ENCODE assay signal across 8 cellular contexts in the genomic region with DNA sequence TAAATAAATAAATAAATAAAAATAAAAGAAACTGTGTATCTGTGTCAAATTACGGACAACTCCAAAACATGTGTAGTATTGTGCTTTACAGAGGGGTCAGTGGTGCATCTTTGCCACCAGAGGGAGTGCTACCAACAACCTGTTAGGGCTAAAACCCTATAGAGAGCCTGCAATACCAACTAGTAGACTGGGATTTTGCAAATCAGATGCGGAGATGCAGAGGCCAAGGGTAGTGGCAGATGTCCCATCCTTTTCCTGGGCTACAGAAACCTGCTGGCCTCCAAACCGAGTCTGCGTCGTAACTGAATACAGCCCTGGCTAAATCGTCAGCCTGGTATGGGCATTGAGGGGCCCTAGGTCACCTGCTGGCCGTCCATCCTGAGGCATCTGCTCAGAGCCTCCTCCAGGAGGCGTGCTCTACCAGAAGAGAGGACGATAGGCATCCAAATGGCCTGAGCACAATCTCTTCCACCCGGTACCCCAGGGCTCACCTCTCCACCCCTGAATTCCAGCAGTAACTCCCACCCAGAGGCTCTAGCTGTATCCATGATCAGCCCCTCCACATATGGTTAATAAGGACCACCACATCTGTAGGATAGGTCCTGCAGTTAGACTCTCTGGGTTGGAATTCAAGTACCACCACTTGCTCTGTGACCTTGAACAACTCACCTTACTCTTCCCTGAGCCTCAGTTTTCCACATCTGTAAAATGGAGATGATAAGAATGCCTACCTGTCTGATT. TPM values are rescaled to one million over a fixed set of nuclear protein-coding genes. Genes with fewer than 3 reads are reported as not detected.
DNase-seq lines count a peak whose midpoint lies in the region; ATAC-seq and TF ChIP-seq lines count a peak whose summit lies in the region.

No MANE protein-coding gene starts in this region.

- H3K4me3 Mint-ChIP-seq in CD4-positive, alpha-beta T cell: peak overlapping the region; percentile 63

- no peak overlapping the region for H3K27ac ChIP-seq in CD4-positive, alpha-beta T cell (ENCODE audit: low read depth, low read length)
- peak overlapping the region; percentile 35 for H3K27ac ChIP-seq in WERI-Rb-1

- no peaks in the 10 kb centered on the region for H3K27me3 ChIP-seq in CD4-positive, alpha-beta T cell (ENCODE audit: control insufficient read depth, insufficient read depth, low read length)
- H3K27me3 ChIP-seq in WERI-Rb-1 (ENCODE audit: insufficient read depth, low read depth, severe bottlenecking): no peaks in the 10 kb centered on the region

- POLR2A ChIA-PET in CD4-positive, alpha-beta T cell (lab: Charles Lee): interaction anchor here (0.8 kb wide), 1 partner anchor 95 kb away, joined by 3 read pairs; no protein-coding TSS in a partner anchor

- H3K36me3 Mint-ChIP-seq in CD4-positive, alpha-beta T cell (ENCODE audit: low read depth): no peaks in the 10 kb centered on the region

- H3K4me1 Mint-ChIP-seq in CD4-positive, alpha-beta T cell (ENCODE audit: low read depth): peaks cover 10% of the 10 kb centered on the region

- intact Hi-C loops in CD4-positive, alpha-beta T cell (cut with DNase I, micrococcal nuclease): loop anchor here (1.0 to 5.0 kb wide), 6 partner anchors 12 to 325 kb away; partner anchors contain the start of genes EXOSC1 (in 1 of the 2), PGAM1 (in 1 of the 2) and ZDHHC16 (in 1 of the 2)

- peak; percentile 86 for TF ChIP-seq CTCF in CD4-positive, alpha-beta T cell (IDR thresholded peaks at IDR 0.05)
- TF ChIP-seq CTCF in WERI-Rb-1 (IDR thresholded peaks at IDR 0.05; ENCODE audit: low read depth, low read length): peak; percentile 90

- CTCF ChIA-PET in CD4-positive, alpha-beta T cell (lab: Charles Lee): interaction anchor here (0.7 to 1.4 kb wide), 8 partner anchors 9 to 48 kb away, joined by 3 to 8 read pairs (median 3); no protein-coding TSS in a partner anchor

- ATAC-seq in CD4-positive, alpha-beta T cell (ENCODE audit: poor library complexity): peak; percentile 98
- ATAC-seq in GM19324 (IDR thresholded peaks at IDR 0.05; ENCODE audit: low FRiP score, unreplicated experiment) (peak; percentile 75), HG03342 (IDR thresholded peaks at IDR 0.05; ENCODE audit: unreplicated experiment) (peak; percentile 87)

- peak overlapping the region; percentile 39 for H3K4me3 ChIP-seq in WERI-Rb-1 (ENCODE audit: low read depth, low read length)

- H3K27ac Mint-ChIP-seq in CD4-positive, alpha-beta T cell: peak overlapping the region; percentile 78

- no peaks in the 10 kb centered on the region for H3K9me3 Mint-ChIP-seq in CD4-positive, alpha-beta T cell

- peak in 9 of 10 experiments; percentile 33 to 61 (median 45) for DNase-seq in CD4-positive, alpha-beta T cell
- DNase-seq in NCI-H226: peak; percentile 68
- peak; percentile 88 for DNase-seq in WERI-Rb-1
- peak; percentile 82 for DNase-seq in cerebellum (ENCODE audit: low spot score)
- peak; percentile 90 for DNase-seq in islet precursor cell
- DNase-seq in stimulated activated CD4-positive, alpha-beta T cell treated with anti-CD3 and anti-CD28 coated beads, Interleukin-4, amount 100 ng/mL, for 24 hours: peak; percentile 73

- no peaks in the 10 kb centered on the region for H3K36me3 ChIP-seq in WERI-Rb-1

- no peaks in the 10 kb centered on the region for H3K27me3 Mint-ChIP-seq in CD4-positive, alpha-beta T cell

- no peaks in the 10 kb centered on the region for H3K9me3 ChIP-seq in CD4-positive, alpha-beta T cell (ENCODE audit: control insufficient read depth, low read length)
- H3K9me3 ChIP-seq in WERI-Rb-1 (ENCODE audit: severe bottlenecking): no peaks in the 10 kb centered on the region

RNA-seq across cellular contexts. Expression of gene RRP12, which starts 6.2 kb away (rescaled TPM):
- 10 to 100 TPM; 84.2 to 87.6 TPM for total RNA-seq in CD4-positive, alpha-beta T cell
- total RNA-seq in cerebellum: 14.1 TPM

RNA-seq across cellular contexts. Expression of gene PGAM1, which starts 18.6 kb away (rescaled TPM):
- total RNA-seq in CD4-positive, alpha-beta T cell: 10 to 100 TPM; 50.7 to 55.5 TPM
- total RNA-seq in cerebellum: 96.3 TPM

RNA-seq across cellular contexts. Expression of gene EXOSC1, which starts 38.4 kb away (rescaled TPM):
- total RNA-seq in CD4-positive, alpha-beta T cell: 10 to 100 TPM; 28.8 to 29.7 TPM
- total RNA-seq in cerebellum: 30.7 TPM

RNA-seq across cellular contexts. Expression of gene ZDHHC16, which starts 38.6 kb away (rescaled TPM):
- 1 to 10 TPM; 6.2 to 6.5 TPM for total RNA-seq in CD4-positive, alpha-beta T cell
- 28.4 TPM for total RNA-seq in cerebellum
